ENCODE assay signal across 1 cellular context in genomic region chr4:8526363-8526855, GRCh38.
TF ChIP-seq lines count a peak whose summit lies in the region.

No MANE protein-coding gene starts in this region.

TF ChIP-seq in K562, 482 proteins besides CTCF, POLR2A, EP300 and RAD21 (continued from another document):
- TF ChIP-seq, protein P1, sequence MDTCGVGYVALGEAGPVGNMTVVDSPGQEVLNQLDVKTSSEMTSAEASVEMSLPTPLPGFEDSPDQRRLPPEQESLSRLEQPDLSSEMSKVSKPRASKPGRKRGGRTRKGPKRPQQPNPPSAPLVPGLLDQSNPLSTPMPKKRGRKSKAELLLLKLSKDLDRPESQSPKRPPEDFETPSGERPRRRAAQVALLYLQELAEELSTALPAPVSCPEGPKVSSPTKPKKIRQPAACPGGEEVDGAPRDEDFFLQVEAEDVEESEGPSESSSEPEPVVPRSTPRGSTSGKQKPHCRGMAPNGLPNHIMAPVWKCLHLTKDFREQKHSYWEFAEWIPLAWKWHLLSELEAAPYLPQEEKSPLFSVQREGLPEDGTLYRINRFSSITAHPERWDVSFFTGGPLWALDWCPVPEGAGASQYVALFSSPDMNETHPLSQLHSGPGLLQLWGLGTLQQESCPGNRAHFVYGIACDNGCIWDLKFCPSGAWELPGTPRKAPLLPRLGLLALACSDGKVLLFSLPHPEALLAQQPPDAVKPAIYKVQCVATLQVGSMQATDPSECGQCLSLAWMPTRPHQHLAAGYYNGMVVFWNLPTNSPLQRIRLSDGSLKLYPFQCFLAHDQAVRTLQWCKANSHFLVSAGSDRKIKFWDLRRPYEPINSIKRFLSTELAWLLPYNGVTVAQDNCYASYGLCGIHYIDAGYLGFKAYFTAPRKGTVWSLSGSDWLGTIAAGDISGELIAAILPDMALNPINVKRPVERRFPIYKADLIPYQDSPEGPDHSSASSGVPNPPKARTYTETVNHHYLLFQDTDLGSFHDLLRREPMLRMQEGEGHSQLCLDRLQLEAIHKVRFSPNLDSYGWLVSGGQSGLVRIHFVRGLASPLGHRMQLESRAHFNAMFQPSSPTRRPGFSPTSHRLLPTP (IDR thresholded peaks at IDR 0.05; ENCODE audit: borderline replicate concordance, extremely low read depth, insufficient read length): no peak
- no peak for TF ChIP-seq MYNN (IDR thresholded peaks at IDR 0.05)
- no peak for TF ChIP-seq MYNN (CRISPR knock-in tag; IDR thresholded peaks at IDR 0.05)
- no peak for TF ChIP-seq ZNF764 (CRISPR knock-in tag; IDR thresholded peaks at IDR 0.05; ENCODE audit: low read depth)
- no peak for TF ChIP-seq ZBTB43 (CRISPR knock-in tag; IDR thresholded peaks at IDR 0.05)
- TF ChIP-seq FIP1L1 (IDR thresholded peaks at IDR 0.05; ENCODE audit: low read depth, low read length, poor library complexity, severe bottlenecking): no peak
- no peak for TF ChIP-seq ETS2 (tag; IDR thresholded peaks at IDR 0.05; ENCODE audit: borderline replicate concordance, poor library complexity, severe bottlenecking)
- no peak for TF ChIP-seq TCF7L2 (IDR thresholded peaks at IDR 0.05; ENCODE audit: low read depth, low read length)
- no peak for TF ChIP-seq CCAR2 (IDR thresholded peaks at IDR 0.05; ENCODE audit: low read depth, low read length)
- no peak for TF ChIP-seq ZNF740 (CRISPR knock-in tag; IDR thresholded peaks at IDR 0.05)
- TF ChIP-seq ZNF740 (tag; IDR thresholded peaks at IDR 0.05): no peak
- TF ChIP-seq NR1H2 (CRISPR knock-in tag; IDR thresholded peaks at IDR 0.05): no peak
- no peak for TF ChIP-seq HEY1 (CRISPR knock-in tag; IDR thresholded peaks at IDR 0.05; ENCODE audit: borderline replicate concordance)
- no peak for TF ChIP-seq FOS (IDR thresholded peaks at IDR 0.05; ENCODE audit: extremely low read depth, insufficient read length)
- TF ChIP-seq ZNF134 (CRISPR knock-in tag; conservative IDR thresholded peaks at IDR 0.05): no peak
- no peak for TF ChIP-seq FOXJ3 (CRISPR knock-in tag; IDR thresholded peaks at IDR 0.05)
- TF ChIP-seq HNRNPUL1 (IDR thresholded peaks at IDR 0.05; ENCODE audit: low read length): no peak
